Comparison of ENCODE assay signal across 1 cellular context in genomic region chr10:119725550-119726290, GRCh38.
A peak's percentile ranks its signal among the peaks of the same experiment; 100 is the strongest.
TF ChIP-seq lines count a peak whose summit lies in the region.

INPP5F (plus strand) TSS chr10:119726050; CDS start chr10:119726263, 213 bp downstream.

TF ChIP-seq in HepG2, 621 proteins besides CTCF, POLR2A, EP300 and RAD21 (continued from another document and continues in another):
- TF ChIP-seq ZMAT3 (CRISPR knock-in tag; conservative IDR thresholded peaks at IDR 0.05) (peak; percentile 91; the same call in 1 of the 2 replicates), ZFYVE20 (CRISPR knock-in tag; IDR thresholded peaks at IDR 0.05; ENCODE audit: borderline replicate concordance, low read depth) (0 out of 2 replicates have a peak, but pooled peaks have one; percentile 67), TOPORS (CRISPR knock-in tag; IDR thresholded peaks at IDR 0.05) (no peak), ZNF362 (CRISPR knock-in tag; IDR thresholded peaks at IDR 0.05; ENCODE audit: borderline replicate concordance) (no peak), ZNF18 (CRISPR knock-in tag; IDR thresholded peaks at IDR 0.05; ENCODE audit: insufficient replicate concordance) (peak; percentile 41), KLF13 (CRISPR knock-in tag; IDR thresholded peaks at IDR 0.05) (no peak), CCAR2 (optimal IDR thresholded peaks at IDR 0.05; ENCODE audit: low read depth, low read length) (no peak), ZNF446 (CRISPR knock-in tag; IDR thresholded peaks at IDR 0.05) (no peak), GPN1 (CRISPR knock-in tag; IDR thresholded peaks at IDR 0.05; ENCODE audit: borderline replicate concordance) (no peak), FLYWCH1 (CRISPR knock-in tag; IDR thresholded peaks at IDR 0.05) (peak; percentile 74; the same call in 1 of the 2 replicates), PHB2 (IDR thresholded peaks at IDR 0.05; ENCODE audit: partially characterized antibody) (no peak), SP4 (CRISPR knock-in tag; IDR thresholded peaks at IDR 0.05) (peak; percentile 81), ZMAT5 (CRISPR knock-in tag; IDR thresholded peaks at IDR 0.05; ENCODE audit: borderline replicate concordance, low read depth) (no peak), SMARCE1 (IDR thresholded peaks at IDR 0.05; ENCODE audit: borderline replicate concordance) (no peak), SATB2 (CRISPR knock-in tag; IDR thresholded peaks at IDR 0.05) (no peak), THYN1 (CRISPR knock-in tag; IDR thresholded peaks at IDR 0.05; ENCODE audit: borderline replicate concordance, low read depth) (no peak), RAD51 (IDR thresholded peaks at IDR 0.05; ENCODE audit: borderline replicate concordance) (no peak), ZNF776 (CRISPR knock-in tag; IDR thresholded peaks at IDR 0.05) (no peak), PHF21A (CRISPR knock-in tag; IDR thresholded peaks at IDR 0.05) (no peak), ZNF883 (CRISPR knock-in tag; IDR thresholded peaks at IDR 0.05; ENCODE audit: not compliant biosample characterization) (peak; percentile 64), TP53 (CRISPR knock-in tag; conservative IDR thresholded peaks at IDR 0.05) (no peak), ZNF292 (CRISPR knock-in tag; IDR thresholded peaks at IDR 0.05; ENCODE audit: borderline replicate concordance, low read depth) (0 out of 2 replicates have a peak, but pooled peaks have one; percentile 28), NFYC (CRISPR knock-in tag; IDR thresholded peaks at IDR 0.05) (no peak), USF2 (IDR thresholded peaks at IDR 0.05; ENCODE audit: low read depth, low read length) (no peak), USF2 (CRISPR knock-in tag; IDR thresholded peaks at IDR 0.05; ENCODE audit: borderline replicate concordance) (no peak), LBX2 (CRISPR knock-in tag; IDR thresholded peaks at IDR 0.05; ENCODE audit: borderline replicate concordance) (0 out of 2 replicates have a peak, but pooled peaks have one; percentile 64), MLXIP (CRISPR knock-in tag; IDR thresholded peaks at IDR 0.05; ENCODE audit: borderline replicate concordance) (no peak), FOXC1 (CRISPR knock-in tag; IDR thresholded peaks at IDR 0.05; ENCODE audit: borderline replicate concordance) (no peak; the same call in 1 of the 2 replicates), BRF2 (CRISPR knock-in tag; IDR thresholded peaks at IDR 0.05) (no peak), ZNF17 (CRISPR knock-in tag; IDR thresholded peaks at IDR 0.05) (no peak), ZNF136 (CRISPR knock-in tag; IDR thresholded peaks at IDR 0.05; ENCODE audit: low read depth) (no peak), ZNF350 (CRISPR knock-in tag; IDR thresholded peaks at IDR 0.05; ENCODE audit: borderline replicate concordance, low read depth) (peak; percentile 67; the same call in 1 of the 2 replicates), TAF15 (IDR thresholded peaks at IDR 0.05; ENCODE audit: low read depth, low read length, poor library complexity, severe bottlenecking) (peak; percentile 39), ZNF879 (CRISPR knock-in tag; IDR thresholded peaks at IDR 0.05) (no peak), SOX6 (IDR thresholded peaks at IDR 0.05) (no peak), SOX6 (CRISPR knock-in tag; IDR thresholded peaks at IDR 0.05) (peak; percentile 69), ZNF891 (CRISPR knock-in tag; IDR thresholded peaks at IDR 0.05) (no peak), AKAP8 (CRISPR knock-in tag; IDR thresholded peaks at IDR 0.05) (no peak), ZNF557 (CRISPR knock-in tag; IDR thresholded peaks at IDR 0.05) (no peak), ZBTB39 (CRISPR knock-in tag; IDR thresholded peaks at IDR 0.05) (no peak), PRDM10 (CRISPR knock-in tag; IDR thresholded peaks at IDR 0.05; ENCODE audit: low read depth) (0 out of 2 replicates have a peak, but pooled peaks have one; percentile 38), PATZ1 (CRISPR knock-in tag; IDR thresholded peaks at IDR 0.05) (peak; percentile 84; the same call in 1 of the 2 replicates), ZNF383 (CRISPR knock-in tag; IDR thresholded peaks at IDR 0.05; ENCODE audit: borderline replicate concordance) (no peak), RXRB (CRISPR knock-in tag; IDR thresholded peaks at IDR 0.05; ENCODE audit: borderline replicate concordance) (peak; percentile 54; the same call in 1 of the 2 replicates), CREB3 (CRISPR knock-in tag; IDR thresholded peaks at IDR 0.05) (no peak), HNRNPK (IDR thresholded peaks at IDR 0.05; ENCODE audit: low read depth, low read length, poor library complexity, severe bottlenecking) (peak; percentile 58)
